In genomic region chr7:76064208-76064970, GRCh38 we compare ENCODE assay signal across 23 cellular contexts. TPM values are rescaled to one million over a fixed set of nuclear protein-coding genes. Genes with fewer than 3 reads are reported as not detected.
DNase-seq lines count a peak whose midpoint lies in the region; ATAC-seq, FAIRE-seq and TF ChIP-seq lines count a peak whose summit lies in the region.
"Had no signal": no experiment of that assay in that cellular context is flagged by ENCODE, and none has a peak within 500 bp of the region (broad histone marks: within the 10 kb centered on the region; RNA-seq: fewer than 3 reads in every experiment).

No MANE protein-coding gene starts in this region.

- H3K4me1 ChIP-seq in cardiac muscle cell (ENCODE audit: low read depth) (peaks cover 19% of the 10 kb centered on the region), heart left ventricle (peaks cover 0 to 48% (median 17%) of the 10 kb centered on the region in 12 donors), kidney (ENCODE audit: control insufficient read depth in 1 of 2, insufficient read depth in 1 of 2, low read depth in 1 of 2, low read length in 2 of 2) (peaks cover 3 to 4% of the 10 kb centered on the region in 2 donors)

- no peaks in the 10 kb centered on the region for H3K9me3 ChIP-seq in cardiac muscle cell (ENCODE audit: low read depth)
- H3K9me3 ChIP-seq in heart left ventricle = no peaks in the 10 kb centered on the region
- no peaks in the 10 kb centered on the region for H3K9me3 ChIP-seq in kidney (ENCODE audit: control insufficient read depth in 1 of 2, low read length in 2 of 2)
- H3K9me3 ChIP-seq: BLaER1 treated with 17β-estradiol and CSF1 and Interleukin-3, amounts not matched to agents 10 nM and 100 nM; SJSA1 had no signal

- H3K9ac ChIP-seq in kidney (ENCODE audit: low read length in 2 of 2) = no peak overlapping the region
- H3K9ac ChIP-seq: BLaER1 treated with 17β-estradiol and CSF1 and Interleukin-3, amounts not matched to agents 10 nM and 100 nM had no signal

- 95 to 97% (median 96%) methylated on average over 18 to 24 of the region's 24 CpGs for WGBS in heart left ventricle, 4 donors

- FAIRE-seq in kidney (lab: Jason Lieb, UNC) = no peak
- FAIRE-seq: A204.1, GM12892, RCC 7860 had no signal

- intact Hi-C loops in heart left ventricle (cut with DNase I) (no loop called here), kidney (cut with DNase I) (no loop called here)

- TF ChIP-seq CTCF in cardiac muscle cell (IDR thresholded peaks at IDR 0.05; ENCODE audit: low read depth, low read length) (no peak), heart left ventricle (IDR thresholded peaks at IDR 0.05) (no peak), kidney (IDR thresholded peaks at IDR 0.05; ENCODE audit: borderline replicate concordance, extremely low read depth, insufficient read depth) (no peak)

- no peak for ATAC-seq in heart left ventricle

- H3K4me3 ChIP-seq in cardiac muscle cell = no peak overlapping the region
- H3K4me3 ChIP-seq in heart left ventricle = no peak overlapping the region
- no peak overlapping the region for H3K4me3 ChIP-seq in H7 (ENCODE audit: insufficient read depth, low read depth, low read length)
- H3K4me3 ChIP-seq in kidney (ENCODE audit: low read length in 2 of 2) = no peak overlapping the region
- H3K4me3 ChIP-seq: BLaER1 treated with 17β-estradiol and CSF1 and Interleukin-3, amounts not matched to agents 10 nM and 100 nM; SJSA1 had no signal

- H3K27ac ChIP-seq in cardiac muscle cell = peak overlapping the region; percentile 88
- no peak overlapping the region for H3K27ac ChIP-seq in heart left ventricle
- no peak overlapping the region for H3K27ac ChIP-seq in kidney (ENCODE audit: low read depth in 2 of 2, low read length in 2 of 2)
- H3K27ac ChIP-seq: BLaER1 treated with 17β-estradiol and CSF1 and Interleukin-3, amounts not matched to agents 10 nM and 100 nM; HL-60; SJSA1 had no signal

- no peaks in the 10 kb centered on the region for H3K27me3 ChIP-seq in cardiac muscle cell
- H3K27me3 ChIP-seq in heart left ventricle = no peaks in the 10 kb centered on the region
- H3K27me3 ChIP-seq in H7 (ENCODE audit: control insufficient read depth, insufficient read depth, low read length) = no peaks in the 10 kb centered on the region
- H3K27me3 ChIP-seq: BLaER1 treated with 17β-estradiol and CSF1 and Interleukin-3, amounts not matched to agents 10 nM and 100 nM; SJSA1 had no signal

- DNase-seq in cardiac muscle cell (ENCODE audit: low read depth in 1 of 2, low spot score in 1 of 2) = no peak
- no peak for DNase-seq in heart left ventricle
- peak; percentile 21 for DNase-seq in H7
- peak; percentile 46 for DNase-seq in kidney
- DNase-seq in SKM-1 treated with dmso at 0.1 percent for 144 hours (lab: John Stamatoyannopoulos, UW; ENCODE audit: unreplicated experiment) = no peak
- DNase-seq in SHP77 (lab: John Stamatoyannopoulos, UW) = no peak
- no peak for DNase-seq in glomerular visceral epithelial cell (ENCODE audit: extremely low spot score)
- DNase-seq: AML-193; CD4-positive, alpha-beta T cell; EL; GDM1; Kasumi-1; NCI-H1092 treated with DMSO at 0.1 percent for 48 hours; NCI-H1436; NCI-H2107; NCI-H524; NCI-H774 had no signal

- no peak for TF ChIP-seq POLR2A in heart left ventricle (IDR thresholded peaks at IDR 0.05)

- H3K36me3 ChIP-seq in cardiac muscle cell = peaks cover 52% of the 10 kb centered on the region
- H3K36me3 ChIP-seq in heart left ventricle = peaks cover 3 to 85% (median 76%) of the 10 kb centered on the region in 9 donors
- peaks cover 57% of the 10 kb centered on the region for H3K36me3 ChIP-seq in H7 (replicated peaks; ENCODE audit: control insufficient read depth, insufficient read depth, low read length)
- H3K36me3 ChIP-seq in kidney (ENCODE audit: control insufficient read depth in 1 of 2, insufficient read depth in 2 of 2, low read length in 2 of 2) = peaks cover 32 to 70% of the 10 kb centered on the region in 2 donors

RNA-seq across cellular contexts. Expression of gene MDH2, which starts 16.5 kb away (rescaled TPM):
- total RNA-seq in cardiac muscle cell (242 and 306 TPM in 2 replicates), heart left ventricle (100 to 1,000 TPM; 303 to 591 (median 409) TPM), kidney (130 TPM)
- polyA plus RNA-seq in cardiac muscle cell (632 and 705 TPM in 2 replicates), heart left ventricle (100 to 1,000 TPM; 140 to 251 TPM), kidney (ENCODE audit: insufficient read depth, low read depth, low replicate concordance) (233 TPM)
- total RNA-seq in H7 (2014; rRNA removed; shearing (Covaris generic)) = 206 and 246 TPM in 2 replicates

RNA-seq across cellular contexts. Expression of gene STYXL1, which starts 16.6 kb away (rescaled TPM):
- total RNA-seq in cardiac muscle cell (46.7 and 66.3 TPM in 2 replicates), heart left ventricle (10 to 100 TPM in 8 of 9 donors, 1 to 10 TPM in 1; 7.9 to 26.8 (median 16.1) TPM), kidney (29.9 TPM)
- polyA plus RNA-seq in cardiac muscle cell (87.8 and 92.0 TPM in 2 replicates), heart left ventricle (10 to 100 TPM; 43.1 to 44.3 TPM), kidney (ENCODE audit: insufficient read depth, low read depth, low replicate concordance) (55.5 TPM)
- 53.1 and 68.6 TPM in 2 replicates for total RNA-seq in H7 (2014; rRNA removed; shearing (Covaris generic))

Comparison
In these comparisons a context has a peak if more than half of its experiments do, and no peak if none do; other contexts are left out.
1. DNase-seq: peak in H7 (single experiment) and kidney (single experiment); none in cardiac muscle cell (0 of 2), heart left ventricle (0 of 5), SKM-1 treated with dmso at 0.1 percent for 144 hours (single experiment), SHP77 (0 of 2) and glomerular visceral epithelial cell (single experiment).